1 cellular context compared by ENCODE assay signal in the genomic region with DNA sequence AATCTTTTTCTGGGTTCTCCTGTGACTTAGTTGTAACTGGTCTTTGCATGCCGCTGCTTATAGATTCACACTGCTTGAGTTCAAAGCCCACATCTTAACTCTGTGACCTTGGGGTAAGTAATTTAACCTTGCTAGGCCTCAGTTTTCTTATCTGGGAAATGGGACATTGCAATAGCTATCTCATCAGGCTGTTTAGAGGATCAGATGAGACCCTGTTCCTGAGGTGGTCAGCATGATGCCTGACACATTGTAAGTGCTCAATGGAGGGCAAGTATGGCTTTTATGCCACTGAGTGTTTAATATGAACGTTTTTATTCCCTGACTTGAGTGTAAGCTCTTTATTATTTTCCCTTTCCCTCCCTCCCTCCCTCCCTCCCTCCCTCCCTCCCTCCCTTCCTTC.
TF ChIP-seq lines count a peak whose summit lies in the region.

No MANE protein-coding gene starts in this region.

TF ChIP-seq in liver, 16 proteins besides CTCF, POLR2A, EP300 and RAD21 (continued from another document):
- TF ChIP-seq, protein P1, sequence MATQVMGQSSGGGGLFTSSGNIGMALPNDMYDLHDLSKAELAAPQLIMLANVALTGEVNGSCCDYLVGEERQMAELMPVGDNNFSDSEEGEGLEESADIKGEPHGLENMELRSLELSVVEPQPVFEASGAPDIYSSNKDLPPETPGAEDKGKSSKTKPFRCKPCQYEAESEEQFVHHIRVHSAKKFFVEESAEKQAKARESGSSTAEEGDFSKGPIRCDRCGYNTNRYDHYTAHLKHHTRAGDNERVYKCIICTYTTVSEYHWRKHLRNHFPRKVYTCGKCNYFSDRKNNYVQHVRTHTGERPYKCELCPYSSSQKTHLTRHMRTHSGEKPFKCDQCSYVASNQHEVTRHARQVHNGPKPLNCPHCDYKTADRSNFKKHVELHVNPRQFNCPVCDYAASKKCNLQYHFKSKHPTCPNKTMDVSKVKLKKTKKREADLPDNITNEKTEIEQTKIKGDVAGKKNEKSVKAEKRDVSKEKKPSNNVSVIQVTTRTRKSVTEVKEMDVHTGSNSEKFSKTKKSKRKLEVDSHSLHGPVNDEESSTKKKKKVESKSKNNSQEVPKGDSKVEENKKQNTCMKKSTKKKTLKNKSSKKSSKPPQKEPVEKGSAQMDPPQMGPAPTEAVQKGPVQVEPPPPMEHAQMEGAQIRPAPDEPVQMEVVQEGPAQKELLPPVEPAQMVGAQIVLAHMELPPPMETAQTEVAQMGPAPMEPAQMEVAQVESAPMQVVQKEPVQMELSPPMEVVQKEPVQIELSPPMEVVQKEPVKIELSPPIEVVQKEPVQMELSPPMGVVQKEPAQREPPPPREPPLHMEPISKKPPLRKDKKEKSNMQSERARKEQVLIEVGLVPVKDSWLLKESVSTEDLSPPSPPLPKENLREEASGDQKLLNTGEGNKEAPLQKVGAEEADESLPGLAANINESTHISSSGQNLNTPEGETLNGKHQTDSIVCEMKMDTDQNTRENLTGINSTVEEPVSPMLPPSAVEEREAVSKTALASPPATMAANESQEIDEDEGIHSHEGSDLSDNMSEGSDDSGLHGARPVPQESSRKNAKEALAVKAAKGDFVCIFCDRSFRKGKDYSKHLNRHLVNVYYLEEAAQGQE (IDR thresholded peaks at IDR 0.05) = no peak
- TF ChIP-seq TAF1 (conservative IDR thresholded peaks at IDR 0.05) (no peak), NR2F2 (IDR thresholded peaks at IDR 0.05) (no peak), SP1 (IDR thresholded peaks at IDR 0.05) (no peak), YY1 (IDR thresholded peaks at IDR 0.05) (no peak), GABPA (IDR thresholded peaks at IDR 0.05 in 1 of 2, conservative IDR thresholded peaks at IDR 0.05 in 1 of 2) (no peak), HNF4A (conservative IDR thresholded peaks at IDR 0.05) (no peak), EGR1 (IDR thresholded peaks at IDR 0.05; ENCODE audit: low read depth in 2 of 2) (no peak)
- TF ChIP-seq, protein P2, sequence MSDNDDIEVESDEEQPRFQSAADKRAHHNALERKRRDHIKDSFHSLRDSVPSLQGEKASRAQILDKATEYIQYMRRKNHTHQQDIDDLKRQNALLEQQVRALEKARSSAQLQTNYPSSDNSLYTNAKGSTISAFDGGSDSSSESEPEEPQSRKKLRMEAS (IDR thresholded peaks at IDR 0.05) = no peak
